ENCODE assay signal across 9 cellular contexts in genomic region chr19:8208119-8208709, GRCh38. TPM values are rescaled to one million over a fixed set of nuclear protein-coding genes. Genes with fewer than 3 reads are reported as not detected.
DNase-seq lines count a peak whose midpoint lies in the region; ATAC-seq, FAIRE-seq and TF ChIP-seq lines count a peak whose summit lies in the region.
"Had no signal": no experiment of that assay in that cellular context is flagged by ENCODE, and none has a peak within 500 bp of the region (broad histone marks: within the 10 kb centered on the region; RNA-seq: fewer than 3 reads in every experiment).

No MANE protein-coding gene starts in this region.

- DNase-seq in MG63 (no peak), H1 (ENCODE audit: low read depth in 1 of 2, low spot score in 2 of 2) (peak in 1 of 2 experiments; percentile 63), nephron progenitor cell (peak; percentile 15), cortex of kidney (lab: John Stamatoyannopoulos, UW) (no peak), brain microvascular endothelial cell (no peak)

- H3K27me3 ChIP-seq in BLaER1 (no peaks in the 10 kb centered on the region), MG63 (peaks cover 5% of the 10 kb centered on the region; the same call in 1 of the 2 replicates), H1 (replicated peaks in 1 of 4; ENCODE audit: control insufficient read depth in 3 of 4, extremely low read depth in 1 of 4, insufficient read depth in 3 of 4, low read length in 3 of 4) (no peaks in the 10 kb centered on the region; a peak in 1 of 7 replicates), brain microvascular endothelial cell (replicated peaks) (peaks cover 17% of the 10 kb centered on the region)

- in situ Hi-C loops in brain microvascular endothelial cell (cut with HindIII; ENCODE audit: low pct_ligation_motif_present, low sequenced_read_pairs), result no loop called here

- H3K4me1 ChIP-seq in BLaER1 (peaks cover 77% of the 10 kb centered on the region), H1 (replicated peaks in 1 of 4; ENCODE audit: control insufficient read depth in 3 of 4, insufficient read depth in 4 of 4, low read length in 3 of 4) (peaks cover 6 to 34% (median 23%) of the 10 kb centered on the region in 4 experiments)

- FAIRE-seq in H1 (lab: Jason Lieb, UNC), result no peak
- FAIRE-seq: bronchial epithelial cell had no signal

- peak overlapping the region; percentile 93; the same call in 1 of the 2 replicates for H2BK5ac ChIP-seq in H1 (ENCODE audit: low read depth, low read length)

- peak overlapping the region; percentile 18 for H2BK120ac ChIP-seq in H1 (replicated peaks; ENCODE audit: low read depth, low read length)

- H3K23ac ChIP-seq in H1 (ENCODE audit: insufficient read length), result no peak overlapping the region

- H4K20me1 ChIP-seq in BLaER1, result peaks cover 33% of the 10 kb centered on the region
- H4K20me1 ChIP-seq in H1 (replicated peaks in 1 of 2; ENCODE audit: control insufficient read depth in 1 of 2, insufficient read depth in 2 of 2, low read length in 2 of 2), result peaks cover 7 to 16% of the 10 kb centered on the region in 2 experiments

- 0 out of 2 replicates have a peak overlapping the region, but pooled peaks have one; percentile 68 for H2BK12ac ChIP-seq in H1 (ENCODE audit: low read depth, low read length)

- no peak overlapping the region for H2AFZ ChIP-seq in H1 (ENCODE audit: low read length)

- peak overlapping the region; percentile 96 for H3K18ac ChIP-seq in H1 (ENCODE audit: extremely low read depth, low read length)

- H2AK5ac ChIP-seq in H1 (ENCODE audit: low read depth, low read length), result no peak overlapping the region; the same call in 1 of the 2 replicates

- peak overlapping the region; percentile 93 for H4K91ac ChIP-seq in H1 (replicated peaks; ENCODE audit: insufficient read length, low read length)

- peak overlapping the region; percentile 75 for H3K27ac ChIP-seq in BLaER1
- peak overlapping the region; percentile 54; the same call in 1 of the 2 replicates for H3K27ac ChIP-seq in H1 (ENCODE audit: low read depth, low read length)
- no peak overlapping the region for H3K27ac ChIP-seq in brain microvascular endothelial cell

- H3K4me3 Mint-ChIP-seq in nephron progenitor cell, result peak overlapping the region; percentile 77

- H3K23me2 ChIP-seq in H1 (ENCODE audit: low read depth, low read length), result peaks cover 18% of the 10 kb centered on the region

- H3K27me3 Mint-ChIP-seq in nephron progenitor cell (ENCODE audit: low read depth, poor library complexity), result peaks cover 14% of the 10 kb centered on the region

- no peak for TF ChIP-seq RAD21 in H1 (IDR thresholded peaks at IDR 0.05 in 1 of 2, conservative IDR thresholded peaks at IDR 0.05 in 1 of 2; ENCODE audit: low read depth in 2 of 2, low read length in 2 of 2)

- peaks cover 8 to 36% of the 10 kb centered on the region in 2 experiments; a peak in 3 of 4 replicates for H3K79me2 ChIP-seq in H1 (ENCODE audit: control insufficient read depth in 1 of 2, insufficient read depth in 2 of 2, low read length in 2 of 2)

- H3K36me3 ChIP-seq in BLaER1, result no peaks in the 10 kb centered on the region
- no peaks in the 10 kb centered on the region for H3K36me3 ChIP-seq in MG63
- H3K36me3 ChIP-seq in H1 (ENCODE audit: control insufficient read depth in 2 of 4, insufficient read depth in 4 of 4, low read length in 3 of 4), result no peaks in the 10 kb centered on the region
- H3K36me3 ChIP-seq in brain microvascular endothelial cell (replicated peaks), result no peaks in the 10 kb centered on the region

- H3K4me2 ChIP-seq in BLaER1, result peak overlapping the region; percentile 91
- peak overlapping the region; percentile 60 to 84 for H3K4me2 ChIP-seq in H1 (ENCODE audit: insufficient read depth in 1 of 2, low read depth in 2 of 2, low read length in 2 of 2)

- no peak; a peak in 1 of 3 replicates for TF ChIP-seq POLR2A in H1 (IDR thresholded peaks at IDR 0.05; ENCODE audit: control extremely low read depth in 1 of 2, low read depth in 2 of 2, low read length in 2 of 2)

- no peak overlapping the region for H3K27ac Mint-ChIP-seq in nephron progenitor cell

- H3K4me3 ChIP-seq in BLaER1 (peak overlapping the region; percentile 64), MG63 (peak overlapping the region; percentile 24), H1 (ENCODE audit: extremely low read depth in 1 of 4, insufficient read depth in 2 of 4, low read depth in 3 of 4, low read length in 4 of 4) (peak overlapping the region; percentile 25 to 64 (median 35)), brain microvascular endothelial cell (ENCODE audit: low read depth, low read length) (no peak overlapping the region)

- H3K9me3 ChIP-seq in BLaER1 (no peaks in the 10 kb centered on the region), MG63 (peaks cover 6% of the 10 kb centered on the region), H1 (ENCODE audit: insufficient read depth in 2 of 2, low read depth in 1 of 2, low read length in 1 of 2) (no peaks in the 10 kb centered on the region)

- peak overlapping the region; percentile 67 for H4K5ac ChIP-seq in H1 (ENCODE audit: insufficient read length, low read depth, low read length)

- no peak for ATAC-seq in HG02588 (IDR thresholded peaks at IDR 0.05; ENCODE audit: unreplicated experiment)
- no peak for ATAC-seq in HG03520 (IDR thresholded peaks at IDR 0.05; ENCODE audit: unreplicated experiment)

- H3K56ac ChIP-seq in H1 (replicated peaks; ENCODE audit: insufficient read length, low read depth, low read length), result peak overlapping the region; percentile 90

- H3K4ac ChIP-seq in H1 (replicated peaks; ENCODE audit: insufficient read length, low read depth, low read length), result peak overlapping the region; percentile 94

- no peak overlapping the region for H3K14ac ChIP-seq in H1 (ENCODE audit: insufficient read length)

- peak overlapping the region; percentile 90; the same call in 1 of the 2 replicates for H4K8ac ChIP-seq in H1 (ENCODE audit: extremely low read depth, insufficient read depth, low read length)

- peaks cover 16% of the 10 kb centered on the region for H3K79me1 ChIP-seq in H1 (ENCODE audit: low read depth, low read length)

- H3K4me1 Mint-ChIP-seq in nephron progenitor cell, result peaks cover 34% of the 10 kb centered on the region

- POLR2A ChIA-PET in H1 (lab: Charles Lee; ENCODE audit: partially characterized antibody), result interaction anchor here (0.6 to 2.5 kb wide), 9 partner anchors 10 to 256 kb away, joined by 3 to 6 read pairs (median 3); no protein-coding TSS in a partner anchor

- TF ChIP-seq EP300 in H1 (IDR thresholded peaks at IDR 0.05; ENCODE audit: borderline replicate concordance in 1 of 2, low read depth in 2 of 2, low read length in 2 of 2), result no peak

- 13% methylated on average over 23 of the region's 26 CpGs; no CpG with 5 or more reads in 1 of the 2 experiments for WGBS in H1 (ENCODE audit: extremely low coverage in 1 of 2, insufficient coverage in 1 of 2, insufficient read length in 1 of 2, insufficient replicate concordance in 2 of 2, low coverage in 1 of 2, low lambda C conversion rate in 2 of 2, missing lambda C conversion rate in 1 of 2), 2 experiments

- TF ChIP-seq CTCF in H1 (IDR thresholded peaks at IDR 0.05; ENCODE audit: control extremely low read depth in 1 of 3, insufficient read depth in 1 of 3, low read depth in 1 of 3, low read length in 3 of 3) (no peak), nephron progenitor cell (IDR thresholded peaks at IDR 0.05) (no peak), brain microvascular endothelial cell (IDR thresholded peaks at IDR 0.05; ENCODE audit: low read depth, low read length, missing control alignments) (no peak)

- CTCF ChIA-PET in H1 (lab: Charles Lee; ENCODE audit: partially characterized antibody), result interaction anchor here (2.9 kb wide), 1 partner anchor 50 kb away, joined by 11 read pairs; no protein-coding TSS in a partner anchor

- H3K9me3 Mint-ChIP-seq in nephron progenitor cell, result no peaks in the 10 kb centered on the region

- H3K9ac ChIP-seq in BLaER1 (peak overlapping the region; percentile 71), H1 (replicated peaks in 1 of 4; ENCODE audit: extremely low read depth in 1 of 4, low read depth in 3 of 4, low read length in 3 of 4) (peak overlapping the region in 2 of 4 experiments; percentile 25 to 26; a peak in 4 of 7 replicates)

- H3K36me3 Mint-ChIP-seq in nephron progenitor cell (ENCODE audit: low read depth), result no peaks in the 10 kb centered on the region

- H2BK15ac ChIP-seq in H1 (ENCODE audit: low read length), result peak overlapping the region; percentile 46; the same call in 1 of the 2 replicates

- H2BK20ac ChIP-seq in H1 (ENCODE audit: low read length), result 0 out of 2 replicates have a peak overlapping the region, but pooled peaks have one; percentile 61

TF ChIP-seq in H1, 55 proteins besides CTCF, POLR2A, EP300 and RAD21:
- TF ChIP-seq TAF7 (optimal IDR thresholded peaks at IDR 0.05; ENCODE audit: borderline replicate concordance, low read depth, low read length), result peak; percentile 44
- TF ChIP-seq RNF2 (IDR thresholded peaks at IDR 0.05; ENCODE audit: borderline replicate concordance, low read depth, low read length, missing control alignments, poor library complexity, severe bottlenecking), result no peak
- peak; percentile 12 for TF ChIP-seq ASH2L (IDR thresholded peaks at IDR 0.05; ENCODE audit: low read length)
- peak; percentile 32; the same call in 1 of the 2 replicates for TF ChIP-seq RBBP5 (IDR thresholded peaks at IDR 0.05; ENCODE audit: borderline replicate concordance, low read depth, low read length)

RNA-seq across cellular contexts. Expression of gene CERS4, which starts 1.0 kb away (rescaled TPM):
- 9.9 and 20.3 TPM in 2 replicates for total RNA-seq in MG63 (2014; rRNA removed; shearing (Covaris generic); ENCODE audit: low replicate concordance)
- 88.2 and 96.5 TPM in 2 replicates for total RNA-seq in H1 (2021; fragmentation: NEBNext Ultra II Directional; extraction: Animal tissue kit (Norgen Biotek cat#: 25700))
- polyA plus RNA-seq in H1 (2011; rRNA removed), result 179 and 183 TPM in 2 replicates
- polyA plus RNA-seq in H1 (2011; cell fraction: cytosol; rRNA removed), result 124 TPM
- 148 TPM for polyA plus RNA-seq in H1 (2011; cell fraction: nucleus; rRNA removed)
- polyA plus RNA-seq in H1 (2012, experiment 1 of 2), result 43.1 to 71.4 TPM (median 70.4 TPM) in 4 replicates
- polyA plus RNA-seq in H1 (2012, experiment 2 of 2), result 79.4 TPM
- polyA plus RNA-seq in H1 (2013, experiment 1 of 2), result 90.1 TPM
- 85.0 TPM for polyA plus RNA-seq in H1 (2013, experiment 2 of 2)
- polyA minus RNA-seq in H1 (2011; rRNA and poly(A)+ RNA removed), result 127 and 128 TPM in 2 replicates
- 57.5 TPM for polyA minus RNA-seq in H1 (2011; cell fraction: cytosol; rRNA and poly(A)+ RNA removed)
- polyA minus RNA-seq in H1 (2011; cell fraction: nucleus; rRNA and poly(A)+ RNA removed), result 54.0 TPM

RNA-seq across cellular contexts. Expression of gene FBN3, which starts 58.8 kb away (rescaled TPM):
- not detected in 2 replicates for total RNA-seq in MG63 (2014; rRNA removed; shearing (Covaris generic); ENCODE audit: low replicate concordance)
- total RNA-seq in H1 (2021; fragmentation: NEBNext Ultra II Directional; extraction: Animal tissue kit (Norgen Biotek cat#: 25700)), result 38.7 and 39.0 TPM in 2 replicates
- 37.1 and 64.1 TPM in 2 replicates for polyA plus RNA-seq in H1 (2011; rRNA removed)
- 56.0 TPM for polyA plus RNA-seq in H1 (2011; cell fraction: cytosol; rRNA removed)
- 303 TPM for polyA plus RNA-seq in H1 (2011; cell fraction: nucleus; rRNA removed)
- polyA plus RNA-seq in H1 (2012, experiment 1 of 2), result 37.9 to 66.2 TPM (median 58.6 TPM) in 4 replicates
- 19.7 TPM for polyA plus RNA-seq in H1 (2012, experiment 2 of 2)
- polyA plus RNA-seq in H1 (2013, experiment 1 of 2), result 27.8 TPM
- 19.6 TPM for polyA plus RNA-seq in H1 (2013, experiment 2 of 2)
- polyA minus RNA-seq in H1 (2011; rRNA and poly(A)+ RNA removed), result 77.0 and 93.3 TPM in 2 replicates
- polyA minus RNA-seq in H1 (2011; cell fraction: cytosol; rRNA and poly(A)+ RNA removed), result 25.2 TPM
- 51.6 TPM for polyA minus RNA-seq in H1 (2011; cell fraction: nucleus; rRNA and poly(A)+ RNA removed)
- total RNA-seq: bronchial epithelial cell had no signal

Comparison
In these comparisons a context has a peak if more than half of its experiments do, and no peak if none do; other contexts are left out.
1. RNA of gene FBN3, which starts 58.8 kb away (total RNA-seq): 38.7 to 39.0 TPM in H1; not detected in MG63; every median in the first group is over 10 times any median in the second.